Comparison of ENCODE assay signal across 8 cellular contexts in genomic region chr9:85192750-85193149, GRCh38.
"Had no signal": no experiment of that assay in that cellular context is flagged by ENCODE, and none has a peak within 500 bp of the region (broad histone marks: within the 10 kb centered on the region; RNA-seq: fewer than 3 reads in every experiment).

No MANE protein-coding gene starts in this region.

- FAIRE-seq: G401.6, GM12878, GM12891, GM12892, GM18507, GM19239 had no signal

- H3K4me3 ChIP-seq: GM12878 had no signal

- DNase-seq: GDM1, GF-D8 had no signal

- ATAC-seq: GM12878 had no signal
